25 cellular contexts compared by ENCODE assay signal in genomic region chr2:232529806-232530547, GRCh38. TPM values are rescaled to one million over a fixed set of nuclear protein-coding genes. Genes with fewer than 3 reads are reported as not detected.
"Had no signal": no experiment of that assay in that cellular context is flagged by ENCODE, and none has a peak within 500 bp of the region (broad histone marks: within the 10 kb centered on the region; RNA-seq: fewer than 3 reads in every experiment).

No MANE protein-coding gene starts in this region.

- H3K9me3 Mint-ChIP-seq: activated CD4-positive, alpha-beta T cell treated with anti-CD3 and anti-CD28 coated beads, Interleukin-2, amount 10 ng/mL, durations not matched to agents 7 days and 5 days; activated naive CD8-positive, alpha-beta T cell treated with anti-CD3 and anti-CD28 coated beads, Interleukin-2, amount 10 ng/mL, durations not matched to agents 7 days and 5 days; activated T-cell treated with anti-CD3 and anti-CD28 coated beads, Interleukin-2, amount 50 U/mL, for 24 hours; activated T-helper 2 cell treated with anti-CD3 and anti-CD28 coated beads, Interferon-gamma antibody, Interleukin-2, Interleukin-4, amounts not matched to agents 10 μg/mL and 5 μg/mL and 100 μg/mL, durations not matched to agents 14 hours and 24 hours and 36 hours; central memory CD8-positive, alpha-beta T cell; neural progenitor cell; T-cell had no signal

- H3K9ac ChIP-seq: neural progenitor cell had no signal

- H3K4me3 ChIP-seq: coronary artery, heart right ventricle, neural progenitor cell, ovary, SK-N-MC, thyroid gland had no signal

- H3K4me3 Mint-ChIP-seq: activated CD4-positive, alpha-beta T cell treated with anti-CD3 and anti-CD28 coated beads, Interleukin-2, amount 10 ng/mL, durations not matched to agents 7 days and 5 days; activated CD8-positive, alpha-beta T cell treated with anti-CD3 and anti-CD28 coated beads, Interleukin-2, amount 10 ng/mL, durations not matched to agents 7 days and 5 days; activated naive CD8-positive, alpha-beta T cell treated with anti-CD3 and anti-CD28 coated beads, Interleukin-2, amount 10 ng/mL, durations not matched to agents 7 days and 5 days; activated T-cell treated with anti-CD3 and anti-CD28 coated beads, Interleukin-2, amount 50 U/mL, for 24 hours had no signal

- H3K27ac Mint-ChIP-seq: activated CD8-positive, alpha-beta T cell treated with anti-CD3 and anti-CD28 coated beads, Interleukin-2, amount 10 ng/mL, durations not matched to agents 7 days and 5 days; activated naive CD8-positive, alpha-beta T cell treated with anti-CD3 and anti-CD28 coated beads, Interleukin-2, amount 10 ng/mL, durations not matched to agents 7 days and 5 days; activated T-cell treated with anti-CD3 and anti-CD28 coated beads, Interleukin-2, amount 50 U/mL, for 24 hours; activated T-helper 2 cell treated with anti-CD3 and anti-CD28 coated beads, Interferon-gamma antibody, Interleukin-2, Interleukin-4, amounts not matched to agents 10 μg/mL and 5 μg/mL and 100 μg/mL, durations not matched to agents 14 hours and 24 hours and 36 hours had no signal

- H3K27me3 ChIP-seq: ovary, thyroid gland had no signal

- H3K4me2 ChIP-seq: neural progenitor cell had no signal

- DNase-seq: activated CD4-positive, alpha-beta T cell treated with anti-CD3 and anti-CD28 coated beads, Interleukin-2, amount 10 ng/mL, durations not matched to agents 7 days and 5 days; activated CD8-positive, alpha-beta T cell treated with anti-CD3 and anti-CD28 coated beads, Interleukin-2, amount 10 ng/mL, durations not matched to agents 7 days and 5 days; activated naive CD4-positive, alpha-beta T cell treated with Interleukin-2 at 50 U/mL for 16 hours; activated naive CD8-positive, alpha-beta T cell treated with anti-CD3 and anti-CD28 coated beads, Interleukin-2, amount 10 ng/mL, durations not matched to agents 7 days and 5 days; activated T-cell treated with anti-CD3 and anti-CD28 coated beads, Interleukin-2, amount 50 U/mL, for 24 hours; brain microvascular endothelial cell; midbrain; stimulated activated CD4-positive, alpha-beta T cell treated with anti-CD3 and anti-CD28 coated beads, Interleukin-12 subunit alpha, Interleukin-12 subunit beta, amount 100 ng/mL, for 4 hours; stimulated activated CD4-positive, alpha-beta T cell treated with anti-CD3 and anti-CD28 coated beads, Interleukin-2, amount 100 ng/mL, for 24 hours; stimulated activated naive CD4-positive, alpha-beta T cell treated with Interleukin-2 at 50 U/mL for 16 hours; T-cell; T1000; thyroid gland had no signal

- H3K36me3 ChIP-seq: brain microvascular endothelial cell, heart right ventricle, neural progenitor cell, ovary, thyroid gland had no signal

- H2AFZ ChIP-seq: neural progenitor cell had no signal

- H3K9me3 ChIP-seq: heart right ventricle, ovary, thyroid gland had no signal

- ATAC-seq: activated CD4-positive, CD25-positive, alpha-beta regulatory T cell treated with anti-CD3 and anti-CD28 coated beads, Interleukin-2, amount 50 U/mL, for 24 hours; heart right ventricle had no signal

- H3K27ac ChIP-seq: brain microvascular endothelial cell, coronary artery, heart right ventricle, neural progenitor cell, ovary, SK-N-MC, thyroid gland had no signal

- H3K27me3 Mint-ChIP-seq: activated CD4-positive, alpha-beta T cell treated with anti-CD3 and anti-CD28 coated beads, Interleukin-2, amount 10 ng/mL, durations not matched to agents 7 days and 5 days had no signal

- H3K36me3 Mint-ChIP-seq: activated naive CD8-positive, alpha-beta T cell treated with anti-CD3 and anti-CD28 coated beads, Interleukin-2, amount 10 ng/mL, durations not matched to agents 7 days and 5 days; neural progenitor cell; T-cell had no signal

RNA-seq across cellular contexts. Expression of gene CHRND, which starts 4.0 kb away (rescaled TPM):
- total RNA-seq: activated CD4-positive, alpha-beta T cell treated with anti-CD3 and anti-CD28 coated beads, Interleukin-2, amount 10 ng/mL, durations not matched to agents 7 days and 5 days; activated CD8-positive, alpha-beta T cell treated with anti-CD3 and anti-CD28 coated beads, Interleukin-2, amount 10 ng/mL, durations not matched to agents 7 days and 5 days; activated naive CD8-positive, alpha-beta T cell treated with anti-CD3 and anti-CD28 coated beads, Interleukin-2, amount 10 ng/mL, durations not matched to agents 7 days and 5 days; activated T-helper 2 cell treated with anti-CD3 and anti-CD28 coated beads, Interferon-gamma antibody, Interleukin-2, Interleukin-4, amounts not matched to agents 10 μg/mL and 5 μg/mL and 100 μg/mL, durations not matched to agents 14 hours and 24 hours and 36 hours; frontal cortex; lung microvascular endothelial cell; subcutaneous adipose tissue; T-cell; thyroid gland had no signal
- polyA plus RNA-seq: esophagus, ovary had no signal

RNA-seq across cellular contexts. Expression of gene CHRNG, which starts 9.5 kb away (rescaled TPM):
- total RNA-seq: activated CD4-positive, alpha-beta T cell treated with anti-CD3 and anti-CD28 coated beads, Interleukin-2, amount 10 ng/mL, durations not matched to agents 7 days and 5 days; activated CD8-positive, alpha-beta T cell treated with anti-CD3 and anti-CD28 coated beads, Interleukin-2, amount 10 ng/mL, durations not matched to agents 7 days and 5 days; activated naive CD8-positive, alpha-beta T cell treated with anti-CD3 and anti-CD28 coated beads, Interleukin-2, amount 10 ng/mL, durations not matched to agents 7 days and 5 days; activated T-helper 2 cell treated with anti-CD3 and anti-CD28 coated beads, Interferon-gamma antibody, Interleukin-2, Interleukin-4, amounts not matched to agents 10 μg/mL and 5 μg/mL and 100 μg/mL, durations not matched to agents 14 hours and 24 hours and 36 hours; frontal cortex; heart right ventricle; lung microvascular endothelial cell; ovary; subcutaneous adipose tissue; T-cell; thyroid gland had no signal
- polyA plus RNA-seq: esophagus, heart right ventricle, ovary had no signal

RNA-seq across cellular contexts. Expression of gene PRSS56, which starts 9.8 kb away (rescaled TPM):
- total RNA-seq: activated CD4-positive, alpha-beta T cell treated with anti-CD3 and anti-CD28 coated beads, Interleukin-2, amount 10 ng/mL, durations not matched to agents 7 days and 5 days; activated CD8-positive, alpha-beta T cell treated with anti-CD3 and anti-CD28 coated beads, Interleukin-2, amount 10 ng/mL, durations not matched to agents 7 days and 5 days; activated naive CD8-positive, alpha-beta T cell treated with anti-CD3 and anti-CD28 coated beads, Interleukin-2, amount 10 ng/mL, durations not matched to agents 7 days and 5 days; activated T-helper 2 cell treated with anti-CD3 and anti-CD28 coated beads, Interferon-gamma antibody, Interleukin-2, Interleukin-4, amounts not matched to agents 10 μg/mL and 5 μg/mL and 100 μg/mL, durations not matched to agents 14 hours and 24 hours and 36 hours; lung microvascular endothelial cell; subcutaneous adipose tissue; T-cell; thyroid gland had no signal
- polyA plus RNA-seq: esophagus, ovary had no signal
